Comparison of ENCODE assay signal across 20 cellular contexts in genomic region chr20:62782149-62782892, GRCh38. TPM values are rescaled to one million over a fixed set of nuclear protein-coding genes. Genes with fewer than 3 reads are reported as not detected.
DNase-seq lines count a peak whose midpoint lies in the region; ATAC-seq and TF ChIP-seq lines count a peak whose summit lies in the region.
"Had no signal": no experiment of that assay in that cellular context is flagged by ENCODE, and none has a peak within 500 bp of the region (broad histone marks: within the 10 kb centered on the region; RNA-seq: fewer than 3 reads in every experiment).

No MANE protein-coding gene starts in this region.

- H2BK120ac ChIP-seq in IMR-90 (ENCODE audit: low read depth, low read length), result no peak overlapping the region

- no peak overlapping the region for H3K4ac ChIP-seq in IMR-90 (ENCODE audit: low read depth, low read length)

- no peak overlapping the region for H4K5ac ChIP-seq in IMR-90 (ENCODE audit: low read depth, low read length)

- TF ChIP-seq POLR2A in heart left ventricle (IDR thresholded peaks at IDR 0.05), result no peak
- no peak for TF ChIP-seq POLR2A in IMR-90 (IDR thresholded peaks at IDR 0.05; ENCODE audit: low read depth, low read length)
- TF ChIP-seq POLR2A in body of pancreas (IDR thresholded peaks at IDR 0.05), result no peak

- no peak overlapping the region for H2AK5ac ChIP-seq in IMR-90 (ENCODE audit: low read depth, low read length)

- no peak overlapping the region for H3K56ac ChIP-seq in IMR-90 (ENCODE audit: extremely low read depth, insufficient read depth, low read length)

- dilution Hi-C loops in IMR-90 (cut with HindIII; ENCODE audit: low sequenced_read_pairs, unreplicated experiment), result no loop called here

- no peak overlapping the region for H3K14ac ChIP-seq in IMR-90 (replicated peaks; ENCODE audit: low read depth, low read length)

- peak in 6 of 12 donors; percentile 7 to 25 (median 16) for TF ChIP-seq CTCF in heart left ventricle (IDR thresholded peaks at IDR 0.05)
- TF ChIP-seq CTCF in IMR-90 (conservative IDR thresholded peaks at IDR 0.05; ENCODE audit: low read depth, low read length), result peak; percentile 24; the same call in 1 of the 2 replicates
- peak; percentile 39 for TF ChIP-seq CTCF in choroid plexus epithelial cell (conservative IDR thresholded peaks at IDR 0.05; ENCODE audit: low read depth, low read length)
- TF ChIP-seq CTCF in body of pancreas (IDR thresholded peaks at IDR 0.05), result no peak

- H2BK20ac ChIP-seq in IMR-90 (ENCODE audit: low read depth, low read length), result no peak overlapping the region

- ATAC-seq in heart left ventricle (peak; percentile 21 to 50 (median 30)), left cardiac atrium (no peak), IMR-90 (ENCODE audit: low read depth) (0 out of 2 replicates have a peak, but pooled peaks have one; percentile 35), body of pancreas (no peak)
- ATAC-seq: gastroesophageal sphincter had no signal

- H2AK9ac ChIP-seq in IMR-90 (replicated peaks; ENCODE audit: low read depth, low read length, poor library complexity), result peak overlapping the region; percentile 81

- WGBS in heart left ventricle, 4 donors, result 66 to 79% (median 74%) methylated on average over 16 to 18 of the region's 18 CpGs
- WGBS in IMR-90 (ENCODE audit: extremely low coverage in 2 of 2, insufficient read length in 1 of 2), 2 experiments, result 87% methylated on average over 12 of the region's 18 CpGs; no CpG with 5 or more reads in 1 of the 2 experiments
- 66 to 79% methylated on average over 16 to 18 of the region's 18 CpGs for WGBS in body of pancreas, 2 donors

- H3K9ac ChIP-seq in IMR-90 (ENCODE audit: low read depth, low read length) (no peak overlapping the region), rectal smooth muscle tissue (ENCODE audit: low read length) (no peak overlapping the region)

- H3K4me1 ChIP-seq in heart left ventricle (peaks cover 0 to 19% (median 7%) of the 10 kb centered on the region in 12 donors), IMR-90 (ENCODE audit: control insufficient read depth, insufficient read depth, low read length) (no peaks in the 10 kb centered on the region), rectal smooth muscle tissue (ENCODE audit: control insufficient read depth, insufficient read depth, low read length) (peaks cover 10% of the 10 kb centered on the region), body of pancreas (no peaks in the 10 kb centered on the region)

- H3K23ac ChIP-seq in IMR-90 (ENCODE audit: low read depth, low read length), result no peak overlapping the region

- peak overlapping the region in 7 of 12 donors; percentile 12 to 71 (median 63) for H3K27ac ChIP-seq in heart left ventricle
- H3K27ac ChIP-seq in IMR-90 (ENCODE audit: insufficient read depth, low read length), result no peak overlapping the region
- H3K27ac ChIP-seq in rectal smooth muscle tissue (ENCODE audit: low read depth, low read length), result peak overlapping the region; percentile 4
- no peak overlapping the region for H3K27ac ChIP-seq in body of pancreas
- H3K27ac ChIP-seq: gastroesophageal sphincter, PC-9, spleen had no signal

- H4K8ac ChIP-seq in IMR-90 (ENCODE audit: low read depth in 2 of 2, low read length in 2 of 2), result no peak overlapping the region

- no peaks in the 10 kb centered on the region for H3K79me1 ChIP-seq in IMR-90 (ENCODE audit: low read depth in 1 of 2, low read length in 2 of 2)

- H2AFZ ChIP-seq in IMR-90 (replicated peaks; ENCODE audit: low read length, poor library complexity), result no peak overlapping the region
- H2AFZ ChIP-seq: PC-9 had no signal

- H2BK15ac ChIP-seq in IMR-90 (ENCODE audit: low read depth, low read length), result no peak overlapping the region

- CTCF ChIA-PET in IMR-90 (lab: Yijun Ruan, JAX), result no interaction called here

- no peak for TF ChIP-seq RAD21 in IMR-90 (IDR thresholded peaks at IDR 0.05; ENCODE audit: low read length)

- no peaks in the 10 kb centered on the region for H4K20me1 ChIP-seq in IMR-90 (ENCODE audit: insufficient read depth, low read length)

- no peak overlapping the region for H3K4me2 ChIP-seq in IMR-90 (ENCODE audit: low read depth, low read length)
- H3K4me2 ChIP-seq: PC-9 had no signal

- H3K9me3 ChIP-seq in heart left ventricle (no peaks in the 10 kb centered on the region), IMR-90 (ENCODE audit: control insufficient read depth, insufficient read depth, low read length) (no peaks in the 10 kb centered on the region), body of pancreas (no peaks in the 10 kb centered on the region)
- H3K9me3 ChIP-seq: gastroesophageal sphincter, spleen had no signal

- DNase-seq in heart left ventricle, result no peak
- DNase-seq in left cardiac atrium, result no peak
- no peak for DNase-seq in IMR-90
- no peak for DNase-seq in choroid plexus epithelial cell (ENCODE audit: low read depth)
- DNase-seq in body of pancreas, result no peak
- no peak for DNase-seq in CD1c-positive myeloid dendritic cell (ENCODE audit: extremely low spot score)
- DNase-seq in activated CD4-positive, CD25-positive, alpha-beta regulatory T cell treated with anti-CD3 and anti-CD28 coated beads, Interleukin-2, amount 50 U/mL, for 72 hours, result no peak
- DNase-seq: activated CD4-positive, CD25-positive, alpha-beta regulatory T cell; activated CD8-positive, alpha-beta memory T cell treated with anti-CD3 and anti-CD28 coated beads, Interleukin-2, amount 50 U/mL, for 48 hours; activated naive CD4-positive, alpha-beta T cell treated with anti-CD3 and anti-CD28 coated beads, Interleukin-2, amount 50 U/mL, for 16 hours; central memory CD4-positive, alpha-beta T cell; DND-41; islet precursor cell; NCI-H1105; NCI-H510A treated with DMSO at 0.1 percent for 48 hours; PC-9; spleen; SW 1271 had no signal

- no peak overlapping the region for H4K91ac ChIP-seq in IMR-90 (ENCODE audit: insufficient read depth, low read depth, low read length)

- in situ Hi-C loops in IMR-90 (cut with MboI; ENCODE audit: low sequenced_read_pairs), result no loop called here

- POLR2A ChIA-PET in IMR-90 (lab: Charles Lee; ENCODE audit: unreplicated experiment), result no interaction called here

- no TSS peak for BruUV-seq in IMR-90 (replicated peaks; lab: Mats Ljungman, UMichigan)

- H3K18ac ChIP-seq in IMR-90 (ENCODE audit: low read depth, low read length), result no peak overlapping the region

- no peak overlapping the region for H2BK5ac ChIP-seq in IMR-90 (ENCODE audit: low read depth, low read length, poor library complexity, severe bottlenecking)

- intact Hi-C loops in heart left ventricle (cut with DNase I) (loop anchor here in 1 of 10 donors (10.0 kb wide), 1 partner anchor 278 kb away; no protein-coding TSS in a partner anchor), left cardiac atrium (cut with DNase I) (loop anchor here in 1 of 2 donors (10.0 kb wide), 1 partner anchor 278 kb away; no protein-coding TSS in a partner anchor), IMR-90 (cut with micrococcal nuclease) (no loop called here), body of pancreas (cut with DNase I) (loop anchor here (10.0 kb wide), 1 partner anchor 278 kb away; no protein-coding TSS in a partner anchor)

- no peak overlapping the region for H3K4me3 ChIP-seq in heart left ventricle
- no peak overlapping the region for H3K4me3 ChIP-seq in IMR-90 (ENCODE audit: insufficient read depth, low read depth, low read length)
- no peak overlapping the region for H3K4me3 ChIP-seq in choroid plexus epithelial cell (ENCODE audit: low read depth, low read length)
- no peak overlapping the region for H3K4me3 ChIP-seq in rectal smooth muscle tissue (ENCODE audit: low read length)
- H3K4me3 ChIP-seq in body of pancreas, result no peak overlapping the region
- H3K4me3 ChIP-seq: gastroesophageal sphincter, PC-9, spleen had no signal

- H3K36me3 ChIP-seq in heart left ventricle, result no peaks in the 10 kb centered on the region
- H3K36me3 ChIP-seq in IMR-90 (ENCODE audit: control insufficient read depth, insufficient read depth, low read length), result no peaks in the 10 kb centered on the region
- H3K36me3 ChIP-seq in rectal smooth muscle tissue (ENCODE audit: control insufficient read depth, insufficient read depth, low read length), result no peaks in the 10 kb centered on the region
- H3K36me3 ChIP-seq in body of pancreas (replicated peaks in 1 of 2; ENCODE audit: insufficient read depth in 1 of 2, low read depth in 2 of 2), result no peaks in the 10 kb centered on the region
- H3K36me3 ChIP-seq: gastroesophageal sphincter, spleen had no signal

- H3K9me1 ChIP-seq in IMR-90 (ENCODE audit: insufficient read depth, low read length), result no peaks in the 10 kb centered on the region

- peaks cover 0 to 2% (median 0%) of the 10 kb centered on the region in 9 donors for H3K27me3 ChIP-seq in heart left ventricle
- H3K27me3 ChIP-seq in IMR-90 (ENCODE audit: control insufficient read depth, insufficient read depth, low read length), result peaks cover 2% of the 10 kb centered on the region; the same call in 1 of the 2 replicates
- H3K27me3 ChIP-seq in rectal smooth muscle tissue (ENCODE audit: control insufficient read depth, insufficient read depth, low read length), result no peaks in the 10 kb centered on the region
- H3K27me3 ChIP-seq in body of pancreas, result no peaks in the 10 kb centered on the region
- H3K27me3 ChIP-seq: spleen had no signal

TF ChIP-seq in IMR-90, 13 proteins besides CTCF, POLR2A, EP300 and RAD21 (continues in another document):
- TF ChIP-seq RFX5 (IDR thresholded peaks at IDR 0.05; ENCODE audit: low read depth, low read length), result no peak
- TF ChIP-seq MXI1 (IDR thresholded peaks at IDR 0.05; ENCODE audit: borderline replicate concordance, low read depth, low read length), result no peak

RNA-seq across cellular contexts. Expression of gene MRGBP, which starts 14.0 kb away (rescaled TPM):
- total RNA-seq in heart left ventricle (10 to 100 TPM in 1 of 9 donors, 1 to 10 TPM in 8; 7.2 to 10.5 (median 8.7) TPM), left cardiac atrium (1 to 10 TPM; 8.9 TPM), IMR-90 (2012; rRNA removed) (18.3 and 21.9 TPM in 2 replicates), body of pancreas (10 to 100 TPM in 1 of 2 donors, 1 to 10 TPM in 1; 7.0 to 10.2 TPM)
- polyA plus RNA-seq in heart left ventricle (10 to 100 TPM in 1 of 2 donors, 1 to 10 TPM in 1; 7.1 to 10.2 TPM), IMR-90 (2012; rRNA removed) (15.5 and 17.7 TPM in 2 replicates)
- polyA plus RNA-seq in IMR-90 (2012; cell fraction: cytosol; rRNA removed), result 14.9 and 16.0 TPM in 2 replicates
- 21.4 and 23.1 TPM in 2 replicates for polyA plus RNA-seq in IMR-90 (2012; cell fraction: nucleus; rRNA removed; ENCODE audit: low replicate concordance)

RNA-seq across cellular contexts. Expression of gene OGFR, which starts 22.3 kb away (rescaled TPM):
- 10 to 100 TPM; 14.9 to 46.9 (median 19.2) TPM for total RNA-seq in heart left ventricle
- 10 to 100 TPM; 23.6 to 25.3 TPM for polyA plus RNA-seq in heart left ventricle
- 10 to 100 TPM; 23.3 to 23.6 TPM for total RNA-seq in left cardiac atrium
- total RNA-seq in IMR-90 (2012; rRNA removed), result 22.4 and 26.9 TPM in 2 replicates
- polyA plus RNA-seq in IMR-90 (2012; rRNA removed), result 30.1 and 38.2 TPM in 2 replicates
- polyA plus RNA-seq in IMR-90 (2012; cell fraction: cytosol; rRNA removed), result 45.5 and 52.1 TPM in 2 replicates
- polyA plus RNA-seq in IMR-90 (2012; cell fraction: nucleus; rRNA removed; ENCODE audit: low replicate concordance), result 73.9 and 106 TPM in 2 replicates
- total RNA-seq in body of pancreas, result 10 to 100 TPM; 46.4 to 47.8 TPM

RNA-seq across cellular contexts. Expression of gene COL9A3, which starts 34.5 kb away (rescaled TPM):
- total RNA-seq in heart left ventricle, result 1 to 10 TPM in 8 of 9 donors, under 1 TPM in 1; 0.67 to 6.0 (median 1.9) TPM
- 1 to 10 TPM; 2.0 to 4.7 TPM for polyA plus RNA-seq in heart left ventricle
- 1 to 10 TPM; 4.0 to 4.7 TPM for total RNA-seq in left cardiac atrium
- total RNA-seq in IMR-90 (2012; rRNA removed), result 0.28 and 0.36 TPM in 2 replicates
- polyA plus RNA-seq in IMR-90 (2012; rRNA removed), result 1.4 TPM in 2 replicates
- 2.3 and 2.9 TPM in 2 replicates for polyA plus RNA-seq in IMR-90 (2012; cell fraction: cytosol; rRNA removed)
- polyA plus RNA-seq in IMR-90 (2012; cell fraction: nucleus; rRNA removed; ENCODE audit: low replicate concordance), result 11.3 and 14.6 TPM in 2 replicates
- total RNA-seq in body of pancreas, result 10 to 100 TPM; 25.2 to 69.5 TPM

Comparison
In these comparisons a context has a peak if more than half of its experiments do, and no peak if none do; other contexts are left out.
1. ATAC-seq: peak in heart left ventricle (4 of 4) and IMR-90 (single experiment); none in left cardiac atrium (0 of 2) and body of pancreas (single experiment).
2. H3K27ac ChIP-seq: peak in heart left ventricle (7 of 12) and rectal smooth muscle tissue (single experiment); none in IMR-90 (single experiment) and body of pancreas (0 of 4).
3. CTCF ChIP-seq: peak in IMR-90 (single experiment) and choroid plexus epithelial cell (single experiment); none in body of pancreas (0 of 7).